1 cellular context compared by ENCODE assay signal in the genomic region with DNA sequence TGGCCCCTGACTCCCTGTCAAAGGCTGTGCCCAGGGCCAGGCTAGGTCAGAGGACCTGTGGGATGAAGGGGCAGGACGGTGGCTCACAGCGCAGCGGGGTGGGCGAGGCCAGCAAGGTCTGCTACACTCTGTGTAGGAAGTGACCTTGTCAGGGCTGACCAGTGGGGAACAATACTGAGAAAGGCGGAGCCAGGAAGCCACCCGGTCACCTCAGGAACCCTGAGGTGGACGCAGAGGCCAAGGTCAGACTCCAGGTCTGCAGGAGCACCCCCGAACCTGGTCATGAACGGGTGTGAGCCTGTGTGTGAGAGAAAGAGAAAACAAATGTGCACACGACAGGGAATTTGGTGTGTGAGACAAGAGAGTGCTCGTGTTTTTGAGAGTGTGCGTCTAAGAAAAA.
TF ChIP-seq lines count a peak whose summit lies in the region.

No MANE protein-coding gene starts in this region.

TF ChIP-seq in HepG2, 621 proteins besides CTCF, POLR2A, EP300 and RAD21 (continued from another document and continues in another):
- TF ChIP-seq, protein P1, sequence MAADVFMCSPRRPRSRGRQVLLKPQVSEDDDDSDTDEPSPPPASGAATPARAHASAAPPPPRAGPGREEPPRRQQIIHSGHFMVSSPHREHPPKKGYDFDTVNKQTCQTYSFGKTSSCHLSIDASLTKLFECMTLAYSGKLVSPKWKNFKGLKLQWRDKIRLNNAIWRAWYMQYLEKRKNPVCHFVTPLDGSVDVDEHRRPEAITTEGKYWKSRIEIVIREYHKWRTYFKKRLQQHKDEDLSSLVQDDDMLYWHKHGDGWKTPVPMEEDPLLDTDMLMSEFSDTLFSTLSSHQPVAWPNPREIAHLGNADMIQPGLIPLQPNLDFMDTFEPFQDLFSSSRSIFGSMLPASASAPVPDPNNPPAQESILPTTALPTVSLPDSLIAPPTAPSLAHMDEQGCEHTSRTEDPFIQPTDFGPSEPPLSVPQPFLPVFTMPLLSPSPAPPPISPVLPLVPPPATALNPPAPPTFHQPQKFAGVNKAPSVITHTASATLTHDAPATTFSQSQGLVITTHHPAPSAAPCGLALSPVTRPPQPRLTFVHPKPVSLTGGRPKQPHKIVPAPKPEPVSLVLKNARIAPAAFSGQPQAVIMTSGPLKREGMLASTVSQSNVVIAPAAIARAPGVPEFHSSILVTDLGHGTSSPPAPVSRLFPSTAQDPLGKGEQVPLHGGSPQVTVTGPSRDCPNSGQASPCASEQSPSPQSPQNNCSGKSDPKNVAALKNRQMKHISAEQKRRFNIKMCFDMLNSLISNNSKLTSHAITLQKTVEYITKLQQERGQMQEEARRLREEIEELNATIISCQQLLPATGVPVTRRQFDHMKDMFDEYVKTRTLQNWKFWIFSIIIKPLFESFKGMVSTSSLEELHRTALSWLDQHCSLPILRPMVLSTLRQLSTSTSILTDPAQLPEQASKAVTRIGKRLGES (CRISPR knock-in tag; IDR thresholded peaks at IDR 0.05; ENCODE audit: borderline replicate concordance), result no peak
- TF ChIP-seq, protein P2, sequence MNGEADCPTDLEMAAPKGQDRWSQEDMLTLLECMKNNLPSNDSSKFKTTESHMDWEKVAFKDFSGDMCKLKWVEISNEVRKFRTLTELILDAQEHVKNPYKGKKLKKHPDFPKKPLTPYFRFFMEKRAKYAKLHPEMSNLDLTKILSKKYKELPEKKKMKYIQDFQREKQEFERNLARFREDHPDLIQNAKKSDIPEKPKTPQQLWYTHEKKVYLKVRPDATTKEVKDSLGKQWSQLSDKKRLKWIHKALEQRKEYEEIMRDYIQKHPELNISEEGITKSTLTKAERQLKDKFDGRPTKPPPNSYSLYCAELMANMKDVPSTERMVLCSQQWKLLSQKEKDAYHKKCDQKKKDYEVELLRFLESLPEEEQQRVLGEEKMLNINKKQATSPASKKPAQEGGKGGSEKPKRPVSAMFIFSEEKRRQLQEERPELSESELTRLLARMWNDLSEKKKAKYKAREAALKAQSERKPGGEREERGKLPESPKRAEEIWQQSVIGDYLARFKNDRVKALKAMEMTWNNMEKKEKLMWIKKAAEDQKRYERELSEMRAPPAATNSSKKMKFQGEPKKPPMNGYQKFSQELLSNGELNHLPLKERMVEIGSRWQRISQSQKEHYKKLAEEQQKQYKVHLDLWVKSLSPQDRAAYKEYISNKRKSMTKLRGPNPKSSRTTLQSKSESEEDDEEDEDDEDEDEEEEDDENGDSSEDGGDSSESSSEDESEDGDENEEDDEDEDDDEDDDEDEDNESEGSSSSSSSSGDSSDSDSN (CRISPR knock-in tag; IDR thresholded peaks at IDR 0.05), result peak; percentile 41
- TF ChIP-seq ZNF567 (CRISPR knock-in tag; IDR thresholded peaks at IDR 0.05; ENCODE audit: borderline replicate concordance) (no peak), SRSF9 (IDR thresholded peaks at IDR 0.05; ENCODE audit: borderline replicate concordance, insufficient read depth, low read depth, low read length, poor library complexity, severe bottlenecking) (no peak), ELF3 (CRISPR knock-in tag; IDR thresholded peaks at IDR 0.05) (0 out of 2 replicates have a peak, but pooled peaks have one; percentile 12), RELA (CRISPR knock-in tag; IDR thresholded peaks at IDR 0.05) (no peak), ZZZ3 (CRISPR knock-in tag; IDR thresholded peaks at IDR 0.05; ENCODE audit: borderline replicate concordance) (no peak), RBFOX2 (IDR thresholded peaks at IDR 0.05; ENCODE audit: low read depth, low read length) (no peak), ZNF703 (CRISPR knock-in tag; IDR thresholded peaks at IDR 0.05; ENCODE audit: borderline replicate concordance) (no peak), NR2F2 (IDR thresholded peaks at IDR 0.05; ENCODE audit: borderline replicate concordance, low read depth) (no peak), ZNF430 (CRISPR knock-in tag; IDR thresholded peaks at IDR 0.05) (0 out of 2 replicates have a peak, but pooled peaks have one; percentile 25), ZNF766 (CRISPR knock-in tag; IDR thresholded peaks at IDR 0.05; ENCODE audit: borderline replicate concordance) (no peak), ZNF343 (CRISPR knock-in tag; IDR thresholded peaks at IDR 0.05) (no peak), TCF7L2 (IDR thresholded peaks at IDR 0.05; ENCODE audit: low read depth, low read length) (no peak), ZNF235 (CRISPR knock-in tag; IDR thresholded peaks at IDR 0.05; ENCODE audit: borderline replicate concordance) (no peak), HOXA3 (CRISPR knock-in tag; IDR thresholded peaks at IDR 0.05) (no peak; the same call in 1 of the 2 replicates), MTA1 (CRISPR knock-in tag; IDR thresholded peaks at IDR 0.05; ENCODE audit: borderline replicate concordance) (peak; percentile 47; the same call in 1 of the 2 replicates), IRX3 (CRISPR knock-in tag; IDR thresholded peaks at IDR 0.05; ENCODE audit: borderline replicate concordance, low read depth) (no peak), ZNF160 (CRISPR knock-in tag; IDR thresholded peaks at IDR 0.05) (no peak), ZNF776 (CRISPR knock-in tag; IDR thresholded peaks at IDR 0.05) (no peak), ZEB1 (IDR thresholded peaks at IDR 0.05; ENCODE audit: insufficient replicate concordance, low read depth) (no peak), ZNF713 (CRISPR knock-in tag; IDR thresholded peaks at IDR 0.05) (no peak), ZNF552 (CRISPR knock-in tag; IDR thresholded peaks at IDR 0.05; ENCODE audit: borderline replicate concordance) (no peak), ZNF614 (CRISPR knock-in tag; IDR thresholded peaks at IDR 0.05; ENCODE audit: borderline replicate concordance) (no peak), ZNF264 (CRISPR knock-in tag; IDR thresholded peaks at IDR 0.05) (no peak), LCORL (IDR thresholded peaks at IDR 0.05) (no peak), LCORL (CRISPR knock-in tag; IDR thresholded peaks at IDR 0.05) (peak; percentile 66), SRSF1 (optimal IDR thresholded peaks at IDR 0.05; ENCODE audit: low read depth, low read length) (no peak), GTF3A (CRISPR knock-in tag; conservative IDR thresholded peaks at IDR 0.05) (no peak), CBX1 (IDR thresholded peaks at IDR 0.05; ENCODE audit: low read depth) (no peak), ZNF790 (CRISPR knock-in tag; IDR thresholded peaks at IDR 0.05; ENCODE audit: borderline replicate concordance) (no peak)
- TF ChIP-seq, protein P3, sequence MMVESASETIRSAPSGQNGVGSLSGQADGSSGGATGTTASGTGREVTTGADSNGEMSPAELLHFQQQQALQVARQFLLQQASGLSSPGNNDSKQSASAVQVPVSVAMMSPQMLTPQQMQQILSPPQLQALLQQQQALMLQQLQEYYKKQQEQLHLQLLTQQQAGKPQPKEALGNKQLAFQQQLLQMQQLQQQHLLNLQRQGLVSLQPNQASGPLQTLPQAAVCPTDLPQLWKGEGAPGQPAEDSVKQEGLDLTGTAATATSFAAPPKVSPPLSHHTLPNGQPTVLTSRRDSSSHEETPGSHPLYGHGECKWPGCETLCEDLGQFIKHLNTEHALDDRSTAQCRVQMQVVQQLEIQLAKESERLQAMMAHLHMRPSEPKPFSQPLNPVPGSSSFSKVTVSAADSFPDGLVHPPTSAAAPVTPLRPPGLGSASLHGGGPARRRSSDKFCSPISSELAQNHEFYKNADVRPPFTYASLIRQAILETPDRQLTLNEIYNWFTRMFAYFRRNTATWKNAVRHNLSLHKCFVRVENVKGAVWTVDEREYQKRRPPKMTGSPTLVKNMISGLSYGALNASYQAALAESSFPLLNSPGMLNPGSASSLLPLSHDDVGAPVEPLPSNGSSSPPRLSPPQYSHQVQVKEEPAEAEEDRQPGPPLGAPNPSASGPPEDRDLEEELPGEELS (CRISPR knock-in tag; IDR thresholded peaks at IDR 0.05), result no peak
- TF ChIP-seq, protein P4, sequence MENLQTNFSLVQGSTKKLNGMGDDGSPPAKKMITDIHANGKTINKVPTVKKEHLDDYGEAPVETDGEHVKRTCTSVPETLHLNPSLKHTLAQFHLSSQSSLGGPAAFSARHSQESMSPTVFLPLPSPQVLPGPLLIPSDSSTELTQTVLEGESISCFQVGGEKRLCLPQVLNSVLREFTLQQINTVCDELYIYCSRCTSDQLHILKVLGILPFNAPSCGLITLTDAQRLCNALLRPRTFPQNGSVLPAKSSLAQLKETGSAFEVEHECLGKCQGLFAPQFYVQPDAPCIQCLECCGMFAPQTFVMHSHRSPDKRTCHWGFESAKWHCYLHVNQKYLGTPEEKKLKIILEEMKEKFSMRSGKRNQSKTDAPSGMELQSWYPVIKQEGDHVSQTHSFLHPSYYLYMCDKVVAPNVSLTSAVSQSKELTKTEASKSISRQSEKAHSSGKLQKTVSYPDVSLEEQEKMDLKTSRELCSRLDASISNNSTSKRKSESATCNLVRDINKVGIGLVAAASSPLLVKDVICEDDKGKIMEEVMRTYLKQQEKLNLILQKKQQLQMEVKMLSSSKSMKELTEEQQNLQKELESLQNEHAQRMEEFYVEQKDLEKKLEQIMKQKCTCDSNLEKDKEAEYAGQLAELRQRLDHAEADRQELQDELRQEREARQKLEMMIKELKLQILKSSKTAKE (CRISPR knock-in tag; IDR thresholded peaks at IDR 0.05; ENCODE audit: borderline replicate concordance), result peak; percentile 48; the same call in 1 of the 2 replicates
- TF ChIP-seq, protein P5, sequence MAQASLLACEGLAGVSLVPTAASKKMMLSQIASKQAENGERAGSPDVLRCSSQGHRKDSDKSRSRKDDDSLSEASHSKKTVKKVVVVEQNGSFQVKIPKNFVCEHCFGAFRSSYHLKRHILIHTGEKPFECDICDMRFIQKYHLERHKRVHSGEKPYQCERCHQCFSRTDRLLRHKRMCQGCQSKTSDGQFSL (CRISPR knock-in tag; IDR thresholded peaks at IDR 0.05), result no peak
- TF ChIP-seq, protein P6, sequence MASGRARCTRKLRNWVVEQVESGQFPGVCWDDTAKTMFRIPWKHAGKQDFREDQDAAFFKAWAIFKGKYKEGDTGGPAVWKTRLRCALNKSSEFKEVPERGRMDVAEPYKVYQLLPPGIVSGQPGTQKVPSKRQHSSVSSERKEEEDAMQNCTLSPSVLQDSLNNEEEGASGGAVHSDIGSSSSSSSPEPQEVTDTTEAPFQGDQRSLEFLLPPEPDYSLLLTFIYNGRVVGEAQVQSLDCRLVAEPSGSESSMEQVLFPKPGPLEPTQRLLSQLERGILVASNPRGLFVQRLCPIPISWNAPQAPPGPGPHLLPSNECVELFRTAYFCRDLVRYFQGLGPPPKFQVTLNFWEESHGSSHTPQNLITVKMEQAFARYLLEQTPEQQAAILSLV (CRISPR knock-in tag; IDR thresholded peaks at IDR 0.05; ENCODE audit: borderline replicate concordance), result no peak
- TF ChIP-seq, protein P7, sequence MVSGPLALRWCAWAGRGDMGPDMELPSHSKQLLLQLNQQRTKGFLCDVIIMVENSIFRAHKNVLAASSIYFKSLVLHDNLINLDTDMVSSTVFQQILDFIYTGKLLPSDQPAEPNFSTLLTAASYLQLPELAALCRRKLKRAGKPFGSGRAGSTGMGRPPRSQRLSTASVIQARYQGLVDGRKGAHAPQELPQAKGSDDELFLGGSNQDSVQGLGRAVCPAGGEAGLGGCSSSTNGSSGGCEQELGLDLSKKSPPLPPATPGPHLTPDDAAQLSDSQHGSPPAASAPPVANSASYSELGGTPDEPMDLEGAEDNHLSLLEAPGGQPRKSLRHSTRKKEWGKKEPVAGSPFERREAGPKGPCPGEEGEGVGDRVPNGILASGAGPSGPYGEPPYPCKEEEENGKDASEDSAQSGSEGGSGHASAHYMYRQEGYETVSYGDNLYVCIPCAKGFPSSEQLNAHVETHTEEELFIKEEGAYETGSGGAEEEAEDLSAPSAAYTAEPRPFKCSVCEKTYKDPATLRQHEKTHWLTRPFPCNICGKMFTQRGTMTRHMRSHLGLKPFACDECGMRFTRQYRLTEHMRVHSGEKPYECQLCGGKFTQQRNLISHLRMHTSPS (CRISPR knock-in tag; IDR thresholded peaks at IDR 0.05; ENCODE audit: low read depth), result no peak
- TF ChIP-seq, protein P8, sequence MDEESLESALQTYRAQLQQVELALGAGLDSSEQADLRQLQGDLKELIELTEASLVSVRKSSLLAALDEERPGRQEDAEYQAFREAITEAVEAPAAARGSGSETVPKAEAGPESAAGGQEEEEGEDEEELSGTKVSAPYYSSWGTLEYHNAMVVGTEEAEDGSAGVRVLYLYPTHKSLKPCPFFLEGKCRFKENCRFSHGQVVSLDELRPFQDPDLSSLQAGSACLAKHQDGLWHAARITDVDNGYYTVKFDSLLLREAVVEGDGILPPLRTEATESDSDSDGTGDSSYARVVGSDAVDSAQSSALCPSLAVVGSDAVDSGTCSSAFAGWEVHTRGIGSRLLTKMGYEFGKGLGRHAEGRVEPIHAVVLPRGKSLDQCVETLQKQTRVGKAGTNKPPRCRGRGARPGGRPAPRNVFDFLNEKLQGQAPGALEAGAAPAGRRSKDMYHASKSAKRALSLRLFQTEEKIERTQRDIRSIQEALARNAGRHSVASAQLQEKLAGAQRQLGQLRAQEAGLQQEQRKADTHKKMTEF (CRISPR knock-in tag; IDR thresholded peaks at IDR 0.05), result 0 out of 2 replicates have a peak, but pooled peaks have one; percentile 20
- TF ChIP-seq, protein P9, sequence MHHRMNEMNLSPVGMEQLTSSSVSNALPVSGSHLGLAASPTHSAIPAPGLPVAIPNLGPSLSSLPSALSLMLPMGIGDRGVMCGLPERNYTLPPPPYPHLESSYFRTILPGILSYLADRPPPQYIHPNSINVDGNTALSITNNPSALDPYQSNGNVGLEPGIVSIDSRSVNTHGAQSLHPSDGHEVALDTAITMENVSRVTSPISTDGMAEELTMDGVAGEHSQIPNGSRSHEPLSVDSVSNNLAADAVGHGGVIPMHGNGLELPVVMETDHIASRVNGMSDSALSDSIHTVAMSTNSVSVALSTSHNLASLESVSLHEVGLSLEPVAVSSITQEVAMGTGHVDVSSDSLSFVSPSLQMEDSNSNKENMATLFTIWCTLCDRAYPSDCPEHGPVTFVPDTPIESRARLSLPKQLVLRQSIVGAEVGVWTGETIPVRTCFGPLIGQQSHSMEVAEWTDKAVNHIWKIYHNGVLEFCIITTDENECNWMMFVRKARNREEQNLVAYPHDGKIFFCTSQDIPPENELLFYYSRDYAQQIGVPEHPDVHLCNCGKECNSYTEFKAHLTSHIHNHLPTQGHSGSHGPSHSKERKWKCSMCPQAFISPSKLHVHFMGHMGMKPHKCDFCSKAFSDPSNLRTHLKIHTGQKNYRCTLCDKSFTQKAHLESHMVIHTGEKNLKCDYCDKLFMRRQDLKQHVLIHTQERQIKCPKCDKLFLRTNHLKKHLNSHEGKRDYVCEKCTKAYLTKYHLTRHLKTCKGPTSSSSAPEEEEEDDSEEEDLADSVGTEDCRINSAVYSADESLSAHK (CRISPR knock-in tag; IDR thresholded peaks at IDR 0.05; ENCODE audit: borderline replicate concordance), result no peak
- TF ChIP-seq, protein P10, sequence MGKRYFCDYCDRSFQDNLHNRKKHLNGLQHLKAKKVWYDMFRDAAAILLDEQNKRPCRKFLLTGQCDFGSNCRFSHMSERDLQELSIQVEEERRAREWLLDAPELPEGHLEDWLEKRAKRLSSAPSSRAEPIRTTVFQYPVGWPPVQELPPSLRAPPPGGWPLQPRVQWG (CRISPR knock-in tag; IDR thresholded peaks at IDR 0.05; ENCODE audit: borderline replicate concordance, low read depth), result no peak
